In genomic region chr12:104354868-104355570, GRCh38 we compare ENCODE assay signal across 19 cellular contexts. TPM values are rescaled to one million over a fixed set of nuclear protein-coding genes. Genes with fewer than 3 reads are reported as not detected.
DNase-seq lines count a peak whose midpoint lies in the region; ATAC-seq, FAIRE-seq and TF ChIP-seq lines count a peak whose summit lies in the region.
"Had no signal": no experiment of that assay in that cellular context is flagged by ENCODE, and none has a peak within 500 bp of the region (broad histone marks: within the 10 kb centered on the region; RNA-seq: fewer than 3 reads in every experiment).

No MANE protein-coding gene starts in this region.

- H3K9me3 ChIP-seq in A549: peaks cover 10% of the 10 kb centered on the region
- H3K9me3 ChIP-seq in Panc1 (ENCODE audit: control insufficient read depth, insufficient read depth, low read depth, low read length): no peaks in the 10 kb centered on the region
- peaks cover 0 to under 1% (median 0%) of the 10 kb centered on the region in 3 donors for H3K9me3 ChIP-seq in gastroesophageal sphincter
- H3K9me3 ChIP-seq: HAP-1 had no signal

- no peaks in the 10 kb centered on the region for H3K9me3 Mint-ChIP-seq in activated CD8-positive, alpha-beta memory T cell treated with anti-CD3 and anti-CD28 coated beads, Interleukin-2, amount 10 ng/mL, durations not matched to agents 7 days and 5 days (ENCODE audit: low read depth)
- H3K9me3 Mint-ChIP-seq in nephron progenitor cell: peaks cover 4% of the 10 kb centered on the region
- H3K9me3 Mint-ChIP-seq in effector memory CD8-positive, alpha-beta T cell: no peaks in the 10 kb centered on the region

- no peak for TF ChIP-seq RAD21 in A549 (conservative IDR thresholded peaks at IDR 0.05 in 1 of 2, IDR thresholded peaks at IDR 0.05 in 1 of 2)

- CTCF ChIA-PET in activated CD8-positive, alpha-beta memory T cell treated with anti-CD3 and anti-CD28 coated beads, Interleukin-2, amount 10 ng/mL, durations not matched to agents 7 days and 5 days (lab: Charles Lee): no interaction called here
- CTCF ChIA-PET in A549 (lab: Yijun Ruan, JAX): interaction anchor here (1.2 to 1.6 kb wide), 2 partner anchors 15 to 27 kb away, joined by 3 to 5 read pairs; no protein-coding TSS in a partner anchor
- CTCF ChIA-PET in Panc1 (lab: Charles Lee): no interaction called here

- H3K27me3 ChIP-seq in Panc1 (ENCODE audit: control insufficient read depth, insufficient read depth, low read length) (no peaks in the 10 kb centered on the region), gastroesophageal sphincter (no peaks in the 10 kb centered on the region)
- H3K27me3 ChIP-seq: BLaER1 treated with 17β-estradiol and CSF1 and Interleukin-3, amounts not matched to agents 10 nM and 100 nM had no signal

- H3K4me1 Mint-ChIP-seq in activated CD8-positive, alpha-beta memory T cell treated with anti-CD3 and anti-CD28 coated beads, Interleukin-2, amount 10 ng/mL, durations not matched to agents 7 days and 5 days: peaks cover 9% of the 10 kb centered on the region
- no peaks in the 10 kb centered on the region for H3K4me1 Mint-ChIP-seq in nephron progenitor cell
- H3K4me1 Mint-ChIP-seq in effector memory CD8-positive, alpha-beta T cell (ENCODE audit: low read depth in 2 of 2): peaks cover 0 to 5% of the 10 kb centered on the region in 2 donors

- no peaks in the 10 kb centered on the region for H3K27me3 Mint-ChIP-seq in activated CD8-positive, alpha-beta memory T cell treated with anti-CD3 and anti-CD28 coated beads, Interleukin-2, amount 10 ng/mL, durations not matched to agents 7 days and 5 days
- peaks cover 3% of the 10 kb centered on the region for H3K27me3 Mint-ChIP-seq in nephron progenitor cell (ENCODE audit: low read depth, poor library complexity)
- H3K27me3 Mint-ChIP-seq in effector memory CD8-positive, alpha-beta T cell: no peaks in the 10 kb centered on the region

- in situ Hi-C loops in Panc1 (cut with HindIII; ENCODE audit: low pct_unique_long_range_greater_than_20kb, low sequenced_read_pairs): no loop called here

- H3K36me3 ChIP-seq in Panc1 (ENCODE audit: control insufficient read depth, insufficient read depth, low read length): peaks cover 18% of the 10 kb centered on the region
- peaks cover 0 to 52% of the 10 kb centered on the region in 2 donors for H3K36me3 ChIP-seq in gastroesophageal sphincter

- peaks cover 3% of the 10 kb centered on the region for H3K36me3 Mint-ChIP-seq in activated CD8-positive, alpha-beta memory T cell treated with anti-CD3 and anti-CD28 coated beads, Interleukin-2, amount 10 ng/mL, durations not matched to agents 7 days and 5 days
- peaks cover 23% of the 10 kb centered on the region for H3K36me3 Mint-ChIP-seq in nephron progenitor cell (ENCODE audit: low read depth)
- peaks cover 9% of the 10 kb centered on the region for H3K36me3 Mint-ChIP-seq in effector memory CD8-positive, alpha-beta T cell (ENCODE audit: insufficient read depth)

- TF ChIP-seq POLR2A in A549 (IDR thresholded peaks at IDR 0.05; ENCODE audit: low read length): no peak
- TF ChIP-seq POLR2A in gastroesophageal sphincter (IDR thresholded peaks at IDR 0.05): no peak

- no peak overlapping the region for H3K27ac Mint-ChIP-seq in activated CD8-positive, alpha-beta memory T cell treated with anti-CD3 and anti-CD28 coated beads, Interleukin-2, amount 10 ng/mL, durations not matched to agents 7 days and 5 days
- H3K27ac Mint-ChIP-seq in nephron progenitor cell: peak overlapping the region; percentile 9
- H3K27ac Mint-ChIP-seq in effector memory CD8-positive, alpha-beta T cell: peak overlapping the region in 1 of 2 donors; percentile 12

- WGBS in A549 (ENCODE audit: missing lambda C conversion rate): 55% methylated on average over 7 of the region's 7 CpGs
- 83 to 100% methylated on average over 1 to 7 of the region's 7 CpGs for WGBS in gastroesophageal sphincter (ENCODE audit: low coverage in 1 of 2), 2 donors

- FAIRE-seq in A549 (lab: Jason Lieb, UNC): no peak
- FAIRE-seq: GM12878, HTR-8/SVneo had no signal

- H3K4me1 ChIP-seq in A549 (peaks cover 73% of the 10 kb centered on the region), Panc1 (ENCODE audit: control insufficient read depth, insufficient read depth, low read length) (peaks cover 34% of the 10 kb centered on the region), gastroesophageal sphincter (no peaks in the 10 kb centered on the region)

- ATAC-seq in activated CD8-positive, alpha-beta memory T cell treated with anti-CD3 and anti-CD28 coated beads, Interleukin-2, amount 10 ng/mL, durations not matched to agents 7 days and 5 days: no peak
- ATAC-seq in A549 (peak; percentile 0; a peak in 3 of 6 replicates), Panc1 (no peak), gastroesophageal sphincter (no peak)
- ATAC-seq in effector memory CD8-positive, alpha-beta T cell (replicated peaks): no peak
- ATAC-seq: GM12878 had no signal

- DNase-seq in activated CD8-positive, alpha-beta memory T cell treated with anti-CD3 and anti-CD28 coated beads for 24 hours: peak; percentile 24
- DNase-seq in activated CD8-positive, alpha-beta memory T cell treated with anti-CD3 and anti-CD28 coated beads, Interleukin-2, amount 10 ng/mL, durations not matched to agents 7 days and 5 days: no peak
- DNase-seq in A549 (ENCODE audit: low read depth in 1 of 2, low spot score in 1 of 2) (no peak), Panc1 (ENCODE audit: low read depth, low spot score) (no peak), nephron progenitor cell (no peak), cerebellar nuclear complex (lab: John Stamatoyannopoulos, UW) (no peak)
- DNase-seq in effector memory CD8-positive, alpha-beta T cell: no peak
- DNase-seq: 8988T, DND-41, GDM1, NCI-H1417 treated with DMSO at 0.1 percent for 48 hours, NCI-H1930, NCI-H526 treated with DMSO at 0.1 percent for 48 hours had no signal

- H3K4me3 ChIP-seq in A549: no peak overlapping the region
- no peak overlapping the region for H3K4me3 ChIP-seq in Panc1 (ENCODE audit: low read depth in 2 of 2, low read length in 2 of 2)
- H3K4me3 ChIP-seq in gastroesophageal sphincter: no peak overlapping the region
- H3K4me3 ChIP-seq: BLaER1 treated with 17β-estradiol and CSF1 and Interleukin-3, amounts not matched to agents 10 nM and 100 nM; GM12878; HAP-1 had no signal

- H3K27ac ChIP-seq in A549 (peak overlapping the region in 1 of 2 experiments; percentile 59; a peak in 3 of 6 replicates), Panc1 (ENCODE audit: low read length) (peak overlapping the region; percentile 13; the same call in 1 of the 2 replicates), gastroesophageal sphincter (no peak overlapping the region)
- H3K27ac ChIP-seq: BLaER1 treated with 17β-estradiol and CSF1 and Interleukin-3, amounts not matched to agents 10 nM and 100 nM; HL-60 had no signal

- H3K4me3 Mint-ChIP-seq in activated CD8-positive, alpha-beta memory T cell treated with anti-CD3 and anti-CD28 coated beads, Interleukin-2, amount 10 ng/mL, durations not matched to agents 7 days and 5 days: no peak overlapping the region
- no peak overlapping the region for H3K4me3 Mint-ChIP-seq in nephron progenitor cell
- H3K4me3 Mint-ChIP-seq in effector memory CD8-positive, alpha-beta T cell: no peak overlapping the region

- POLR2A ChIA-PET in A549 (lab: Yijun Ruan, JAX): no interaction called here
- POLR2A ChIA-PET in Panc1 (lab: Charles Lee): no interaction called here

- no peak for TF ChIP-seq EP300 in A549 (IDR thresholded peaks at IDR 0.05)
- TF ChIP-seq EP300 in gastroesophageal sphincter (IDR thresholded peaks at IDR 0.05): no peak

- no TSS peak for BruUV-seq in Panc1 (replicated peaks; lab: Mats Ljungman, UMichigan)

- intact Hi-C loops in Panc1 (cut with micrococcal nuclease; ENCODE audit: unreplicated experiment): loop anchor here (5.0 kb wide), 1 partner anchor 153 kb away; no protein-coding TSS in a partner anchor

- no peak overlapping the region for H3K4me2 ChIP-seq in A549
- H3K4me2 ChIP-seq: BLaER1 treated with 17β-estradiol and CSF1 and Interleukin-3, amounts not matched to agents 10 nM and 100 nM had no signal

- TF ChIP-seq CTCF in A549 (IDR thresholded peaks at IDR 0.05) (no peak), Panc1 (IDR thresholded peaks at IDR 0.05) (no peak), nephron progenitor cell (IDR thresholded peaks at IDR 0.05) (no peak), gastroesophageal sphincter (IDR thresholded peaks at IDR 0.05) (no peak)

TF ChIP-seq in A549, 52 proteins besides CTCF, POLR2A, EP300 and RAD21 (continues in another document):
- TF ChIP-seq KDM1A (IDR thresholded peaks at IDR 0.05; ENCODE audit: low read depth) (0 out of 2 replicates have a peak, but pooled peaks have one; percentile 31), CHD2 (IDR thresholded peaks at IDR 0.05; ENCODE audit: low read length, partially characterized antibody) (peak; percentile 17), GATA3 (IDR thresholded peaks at IDR 0.05; ENCODE audit: borderline replicate concordance) (peak; percentile 21), POLR2AphosphoS2 (conservative IDR thresholded peaks at IDR 0.05; ENCODE audit: low read length) (peak; percentile 99), E2F6 (IDR thresholded peaks at IDR 0.05; ENCODE audit: borderline replicate concordance, low read depth) (no peak), MAFK (IDR thresholded peaks at IDR 0.05; ENCODE audit: partially characterized antibody) (peak; percentile 46), HES2 (IDR thresholded peaks at IDR 0.05) (no peak)

RNA-seq across cellular contexts. Expression of gene EID3, which starts 51.5 kb away (rescaled TPM):
- 1 to 10 TPM; 6.9 to 7.1 TPM for total RNA-seq in activated CD8-positive, alpha-beta memory T cell treated with anti-CD3 and anti-CD28 coated beads, Interleukin-2, amount 10 ng/mL, durations not matched to agents 7 days and 5 days
- polyA plus RNA-seq in A549 (2011; rRNA removed) (9.3 and 12.2 TPM in 2 replicates), A549 (2017; fragmentation: RNase III; extraction: RNeasy Plus Mini Kit Qiagen cat#74134 plus additional on column Dnase treatment) (6.8 to 7.5 TPM (median 6.9 TPM) in 3 replicates)
- polyA plus RNA-seq in A549 (2012; cell fraction: cytosol; rRNA removed): 7.2 and 10.3 TPM in 2 replicates
- 50.2 and 53.0 TPM in 2 replicates for polyA plus RNA-seq in A549 (2012; cell fraction: nucleus; rRNA removed)
- polyA minus RNA-seq in A549 (2011; rRNA and poly(A)+ RNA removed): 20.7 and 22.7 TPM in 2 replicates
- total RNA-seq in Panc1 (2021; ENCODE audit: unreplicated experiment) (18.5 TPM), gastroesophageal sphincter (10 to 100 TPM in 3 of 4 donors, 1 to 10 TPM in 1; 6.2 to 24.9 (median 15.0) TPM)
- polyA plus RNA-seq in Panc1 (2012; ENCODE audit: insufficient read length): 12.6 TPM

Comparison
In these comparisons a context has a peak if more than half of its experiments do, and no peak if none do; other contexts are left out.
1. ATAC-seq: peak in A549 (2 of 2); none in activated CD8-positive, alpha-beta memory T cell treated with anti-CD3 and anti-CD28 coated beads, Interleukin-2, amount 10 ng/mL, durations not matched to agents 7 days and 5 days (single experiment), Panc1 (single experiment), effector memory CD8-positive, alpha-beta T cell (single experiment) and gastroesophageal sphincter (single experiment).